Comparison of ENCODE assay signal across 8 cellular contexts in the genomic region with DNA sequence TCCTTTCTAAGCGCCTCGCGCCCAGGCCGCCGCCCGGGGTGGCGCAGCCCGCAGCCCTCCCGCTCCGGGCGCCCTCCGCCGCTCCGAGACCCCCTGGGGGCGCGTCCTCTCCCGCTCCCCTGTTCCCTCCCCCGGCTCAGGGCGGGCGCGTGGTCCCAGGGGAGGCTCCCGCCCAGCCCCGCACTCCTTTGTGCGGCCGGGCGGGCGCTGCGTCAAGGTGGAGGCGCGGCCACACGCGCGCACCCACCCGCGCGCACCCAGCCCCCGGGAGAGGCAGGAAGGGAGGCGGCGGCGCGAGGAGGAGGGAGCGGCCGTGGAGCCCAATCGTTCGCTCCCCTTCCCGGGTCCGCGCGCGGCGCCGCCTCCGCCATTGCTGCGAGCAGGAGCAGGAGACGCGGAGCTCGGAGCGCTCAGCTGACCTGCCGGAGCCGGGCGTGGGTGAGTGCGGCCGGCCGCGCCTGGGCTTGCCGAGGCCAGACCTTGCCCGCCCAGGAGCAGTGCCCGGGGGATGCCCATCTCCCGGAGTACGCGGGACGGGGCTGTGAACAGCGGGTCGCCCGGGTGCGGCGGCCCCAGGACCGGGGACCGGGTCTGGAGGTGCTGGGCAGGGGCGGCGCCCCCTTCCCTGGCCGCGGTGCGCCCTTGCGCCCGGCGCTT. TPM values are rescaled to one million over a fixed set of nuclear protein-coding genes. Genes with fewer than 3 reads are reported as not detected.
DNase-seq lines count a peak whose midpoint lies in the region; ATAC-seq and TF ChIP-seq lines count a peak whose summit lies in the region.

A gene with protein sequence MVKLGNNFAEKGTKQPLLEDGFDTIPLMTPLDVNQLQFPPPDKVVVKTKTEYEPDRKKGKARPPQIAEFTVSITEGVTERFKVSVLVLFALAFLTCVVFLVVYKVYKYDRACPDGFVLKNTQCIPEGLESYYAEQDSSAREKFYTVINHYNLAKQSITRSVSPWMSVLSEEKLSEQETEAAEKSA (plus strand): TSS at position 367 of the 657 bp plus-strand sequence. CDS start 528 bp downstream, outside the sequence.

- no peaks in the 10 kb centered on the region for H3K36me3 ChIP-seq in WERI-Rb-1
- no peaks in the 10 kb centered on the region for H3K36me3 ChIP-seq in mesodermal cell (ENCODE audit: control insufficient read depth, insufficient read depth, low read length)
- H3K36me3 ChIP-seq in thymus (ENCODE audit: control insufficient read depth, insufficient read depth), result no peaks in the 10 kb centered on the region

- WGBS in mesodermal cell (ENCODE audit: insufficient coverage in 2 of 2), 2 experiments, result 0 to 1% methylated on average over 58 to 73 of the region's 87 CpGs
- under 1% methylated on average over 87 of the region's 87 CpGs for WGBS in thymus

- peak; percentile 40 for DNase-seq in NCI-H345 (lab: John Stamatoyannopoulos, UW)
- DNase-seq in NCI-H345 treated with DMSO at 0.1 percent for 48 hours (lab: John Stamatoyannopoulos, UW; ENCODE audit: unreplicated experiment), result no peak
- DNase-seq in WERI-Rb-1, result no peak
- DNase-seq in dorsolateral prefrontal cortex, result peak in 7 of 10 donors; percentile 52 to 79 (median 70)
- no peak for DNase-seq in OCI-M2 (lab: John Stamatoyannopoulos, UW; ENCODE audit: unreplicated experiment)

- no peak for ATAC-seq in GM19452 (IDR thresholded peaks at IDR 0.05; ENCODE audit: unreplicated experiment)

- H3K4me3 ChIP-seq in WERI-Rb-1 (ENCODE audit: low read depth, low read length) (peak within 1 kb of the TSS; percentile 38), dorsolateral prefrontal cortex (peak within 1 kb of the TSS; percentile 33 to 78 (median 63)), mesodermal cell (ENCODE audit: extremely low read depth, insufficient read depth, low read length, poor library complexity, severe bottlenecking) (peak within 1 kb of the TSS; percentile 50), thymus (ENCODE audit: low read length) (peak within 1 kb of the TSS; percentile 62)

- H3K27ac ChIP-seq in WERI-Rb-1 (no peak within 1 kb of the TSS), dorsolateral prefrontal cortex (peak within 1 kb of the TSS in 38 of 59 donors; percentile 7 to 79 (median 58)), mesodermal cell (ENCODE audit: low read depth, low read length, severe bottlenecking) (no peak within 1 kb of the TSS), thymus (ENCODE audit: low read depth) (no peak within 1 kb of the TSS)

- TF ChIP-seq CTCF in WERI-Rb-1 (IDR thresholded peaks at IDR 0.05; ENCODE audit: low read depth, low read length) (no peak), dorsolateral prefrontal cortex (IDR thresholded peaks at IDR 0.05 in 54 of 56, conservative IDR thresholded peaks at IDR 0.05 in 2 of 56; ENCODE audit: low read depth in 1 of 56, partially characterized antibody in 56 of 56) (no peak)

- H3K9me3 ChIP-seq in WERI-Rb-1 (ENCODE audit: severe bottlenecking) (no peaks in the 10 kb centered on the region), mesodermal cell (ENCODE audit: control insufficient read depth, low read length) (no peaks in the 10 kb centered on the region), thymus (ENCODE audit: control insufficient read depth) (no peaks in the 10 kb centered on the region)

- H3K27me3 ChIP-seq in WERI-Rb-1 (ENCODE audit: insufficient read depth, low read depth, severe bottlenecking) (peaks cover 89% of the 10 kb centered on the region), dorsolateral prefrontal cortex (peaks cover 0 to 42% (median 15%) of the 10 kb centered on the region in 45 donors), thymus (ENCODE audit: control insufficient read depth, insufficient read depth) (peaks cover 24% of the 10 kb centered on the region)

- intact Hi-C loops in dorsolateral prefrontal cortex (cut with DNase I), result no loop called here

- H3K4me1 ChIP-seq in mesodermal cell (ENCODE audit: control insufficient read depth, insufficient read depth, low read length, poor library complexity, severe bottlenecking) (peaks cover 3% of the 10 kb centered on the region), thymus (ENCODE audit: control insufficient read depth, insufficient read depth, low read length) (peaks cover 12% of the 10 kb centered on the region)

RNA-seq across cellular contexts. Expression of the gene that starts here (rescaled TPM):
- 100 to 1,000 TPM in 76 of 120 experiments, 10 to 100 TPM in 44; 18.0 to 197 (median 112) TPM for total RNA-seq in dorsolateral prefrontal cortex
- 4.8 TPM for polyA plus RNA-seq in mesodermal cell (2013, experiment 1 of 2)
- 7.0 TPM for polyA plus RNA-seq in mesodermal cell (2013, experiment 2 of 2)
- 7.6 TPM for polyA plus RNA-seq in thymus

Comparison
In these comparisons a context has a peak if more than half of its experiments do, and no peak if none do; other contexts are left out.
1. DNase-seq: peak in NCI-H345 (single experiment) and dorsolateral prefrontal cortex (7 of 10); none in NCI-H345 treated with DMSO at 0.1 percent for 48 hours (single experiment), WERI-Rb-1 (single experiment) and OCI-M2 (single experiment).
2. H3K27ac ChIP-seq: peak in dorsolateral prefrontal cortex (38 of 59); none in WERI-Rb-1 (single experiment), mesodermal cell (single experiment) and thymus (single experiment).
3. Peak in every context shown above with its lines, with median percentiles within 50 percentile points of each other: H3K4me3 ChIP-seq.